In the genomic region with DNA sequence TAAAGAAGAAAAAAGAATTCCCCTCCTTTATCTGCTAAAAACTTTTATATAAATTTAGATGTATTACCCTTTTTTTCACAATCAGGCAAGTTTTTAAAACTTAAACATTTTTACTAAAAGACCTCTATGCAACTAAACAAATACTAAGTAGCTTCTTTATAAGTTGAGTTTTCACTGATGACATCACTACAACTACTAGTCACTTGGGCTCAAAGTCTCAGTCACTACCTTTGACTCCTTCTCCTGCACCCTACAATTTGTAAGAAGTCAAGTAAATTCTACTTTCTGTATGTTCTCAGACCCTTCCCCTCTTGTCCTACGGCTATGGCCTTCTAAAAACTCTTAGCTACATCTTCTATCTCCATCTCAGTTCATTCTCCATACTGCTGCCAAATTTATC, we compare ENCODE assay signal across 29 cellular contexts. TPM values are rescaled to one million over a fixed set of nuclear protein-coding genes. Genes with fewer than 3 reads are reported as not detected.
"Had no signal": no experiment of that assay in that cellular context is flagged by ENCODE, and none has a peak within 500 bp of the region (broad histone marks: within the 10 kb centered on the region; RNA-seq: fewer than 3 reads in every experiment).

No MANE protein-coding gene starts in this region.

- H3K27ac ChIP-seq: left lung, lower lobe of right lung, neural progenitor cell, neutrophil, ovary, right atrium auricular region, skin epidermis, spleen, suprapubic skin, thoracic aorta, tibial artery, upper lobe of right lung had no signal

- H3K4me1 ChIP-seq: left lung, lower lobe of right lung, neural progenitor cell, right atrium auricular region, spleen, suprapubic skin, tibial artery, upper lobe of right lung had no signal

- H3K4me3 ChIP-seq: left lung, lower lobe of right lung, neural progenitor cell, ovary, right atrium auricular region, skin epidermis, spleen, suprapubic skin, thoracic aorta, tibial artery, upper lobe of right lung had no signal

- H3K27me3 Mint-ChIP-seq: progenitor cell of endocrine pancreas; stimulated activated naive CD8-positive, alpha-beta T cell treated with anti-CD3 and anti-CD28 coated beads, Interleukin-15, Interleukin-2, amounts not matched to agents 100 ng/mL and 50 ng/mL, for 24 hours had no signal

- H3K27ac Mint-ChIP-seq: natural killer cell; nephron progenitor cell; neural progenitor cell; progenitor cell of endocrine pancreas; stimulated activated effector memory CD8-positive, alpha-beta T cell treated with anti-CD3 and anti-CD28 coated beads, Interleukin-12 subunit alpha, Interleukin-12 subunit beta, amount 100 ng/mL, for 72 hours; stimulated activated naive CD8-positive, alpha-beta T cell treated with anti-CD3 and anti-CD28 coated beads, Interleukin-15, Interleukin-2, amounts not matched to agents 100 ng/mL and 50 ng/mL, for 24 hours had no signal

- H3K36me3 Mint-ChIP-seq: natural killer cell; neural progenitor cell; stimulated activated effector memory CD8-positive, alpha-beta T cell treated with anti-CD3 and anti-CD28 coated beads, Interleukin-12 subunit alpha, Interleukin-12 subunit beta, amount 100 ng/mL, for 72 hours had no signal

- ATAC-seq: left colon; left lung; lower lobe of right lung; natural killer cell; sciatic nerve; stimulated activated effector memory CD8-positive, alpha-beta T cell treated with anti-CD3 and anti-CD28 coated beads, Interleukin-12 subunit alpha, Interleukin-12 subunit beta, amount 100 ng/mL, for 72 hours; upper lobe of right lung had no signal

- H3K9me3 ChIP-seq: left lung, lower lobe of right lung, neutrophil, ovary, right atrium auricular region, spleen, suprapubic skin, thoracic aorta, tibial artery, upper lobe of right lung had no signal

- DNase-seq: hippocampal formation; left colon; left lung; lower lobe of right lung; mammary epithelial cell; mesenchymal stem cell; natural killer cell; nephron progenitor cell; occipital lobe; ovary; spleen; stimulated activated CD4-positive, alpha-beta T cell treated with anti-CD3 and anti-CD28 coated beads, Interleukin-4, amount 100 ng/mL, for 24 hours; stimulated activated naive CD4-positive, alpha-beta T cell; tibial artery; trophoblast cell; upper lobe of right lung had no signal

- H3K4me1 Mint-ChIP-seq: natural killer cell; neural progenitor cell; stimulated activated effector memory CD8-positive, alpha-beta T cell treated with anti-CD3 and anti-CD28 coated beads, Interleukin-12 subunit alpha, Interleukin-12 subunit beta, amount 100 ng/mL, for 72 hours had no signal

- H3K4me3 Mint-ChIP-seq: natural killer cell; nephron progenitor cell; neural progenitor cell; stimulated activated effector memory CD8-positive, alpha-beta T cell treated with anti-CD3 and anti-CD28 coated beads, Interleukin-12 subunit alpha, Interleukin-12 subunit beta, amount 100 ng/mL, for 72 hours; stimulated activated naive CD8-positive, alpha-beta T cell treated with anti-CD3 and anti-CD28 coated beads, Interleukin-15, Interleukin-2, amounts not matched to agents 100 ng/mL and 50 ng/mL, for 24 hours had no signal

- FAIRE-seq: keratinocyte, urothelium cell line had no signal

- H3K9ac ChIP-seq: neural progenitor cell had no signal

- H3K36me3 ChIP-seq: left lung, lower lobe of right lung, neural progenitor cell, neutrophil, ovary, right atrium auricular region, spleen, suprapubic skin, thoracic aorta, tibial artery, upper lobe of right lung had no signal

RNA-seq across cellular contexts. Expression of a gene that starts 38.4 kb away (rescaled TPM):
- total RNA-seq: pulmonary artery endothelial cell had no signal
